Comparison of ENCODE assay signal across 28 cellular contexts in genomic region chr4:126358041-126358440, GRCh38.
"Had no signal": no experiment of that assay in that cellular context is flagged by ENCODE, and none has a peak within 500 bp of the region (broad histone marks: within the 10 kb centered on the region; RNA-seq: fewer than 3 reads in every experiment).

No MANE protein-coding gene starts in this region.

- DNase-seq: activated CD4-positive, alpha-beta memory T cell treated with anti-CD3 and anti-CD28 coated beads, Interleukin-2, amount 10 ng/mL, durations not matched to agents 7 days and 5 days; activated CD4-positive, alpha-beta T cell treated with anti-CD3 and anti-CD28 coated beads for 1 hour; activated CD4-positive, alpha-beta T cell treated with anti-CD3 and anti-CD28 coated beads for 48 hours; activated CD4-positive, CD25-positive, alpha-beta regulatory T cell; activated CD8-positive, alpha-beta memory T cell treated with anti-CD3 and anti-CD28 coated beads for 24 hours; activated CD8-positive, alpha-beta memory T cell treated with anti-CD3 and anti-CD28 coated beads, Interleukin-2, amount 10 ng/mL, durations not matched to agents 7 days and 5 days; activated CD8-positive, alpha-beta memory T cell treated with anti-CD3 and anti-CD28 coated beads, Interleukin-2, amount 50 U/mL, for 48 hours; activated effector memory CD4-positive, alpha-beta T cell treated with Interleukin-2 at 50 U/mL for 16 hours; activated naive CD4-positive, alpha-beta T cell treated with anti-CD3 and anti-CD28 coated beads, Interleukin-2, amount 10 ng/mL, durations not matched to agents 7 days and 5 days; activated naive CD8-positive, alpha-beta T cell treated with anti-CD3 and anti-CD28 coated beads, Interleukin-2, amount 50 U/mL, for 24 hours; activated T-cell treated with anti-CD3 and anti-CD28 coated beads, Interleukin-2, amount 50 U/mL, for 48 hours; anterior cingulate cortex; caudate nucleus; cerebellar nuclear complex; Karpas-422; KBM-7; NCI-H1105 treated with DMSO at 0.1 percent for 48 hours; NCI-H1436; NCI-H1694; NCI-H1930; NCI-H2081 treated with DMSO at 0.1 percent for 48 hours; NCI-H2227 treated with DMSO at 0.1 percent for 48 hours; NCI-H526 treated with DMSO at 0.1 percent for 48 hours; NK-92 treated with Interleukin-12 subunit alpha and Interleukin-12 subunit beta, amount 100 ng/mL, for 24 hours; OCI-M1; SHP77; T1000; WERI-Rb-1 had no signal
